8 cellular contexts compared by ENCODE assay signal in the genomic region with DNA sequence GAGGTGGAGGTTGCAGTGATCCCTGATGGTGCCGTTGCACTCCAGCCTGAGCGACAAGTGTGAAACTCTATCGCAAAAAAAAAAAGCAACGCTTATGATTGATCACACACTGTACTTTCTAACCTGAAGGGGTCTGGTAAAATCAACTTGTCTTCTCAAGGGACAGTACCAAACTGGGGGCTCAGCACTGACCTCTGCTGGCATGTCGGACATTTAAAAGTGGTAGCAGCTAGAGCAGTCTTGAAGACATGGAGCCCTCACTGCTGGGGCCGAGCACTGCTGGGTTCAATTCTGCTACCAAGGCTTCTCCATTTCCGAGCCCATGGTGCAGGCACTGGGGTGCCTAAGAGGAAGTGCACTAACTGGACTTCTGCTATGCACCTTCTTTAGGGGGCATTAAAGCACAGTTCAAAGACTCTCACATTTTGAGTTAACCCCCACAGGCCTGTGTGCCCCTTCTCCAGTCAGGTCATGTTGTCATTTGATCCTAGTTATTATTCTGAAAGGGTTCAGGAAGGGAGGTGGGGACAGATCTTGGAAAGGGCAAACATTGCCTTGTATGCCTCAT. TPM values are rescaled to one million over a fixed set of nuclear protein-coding genes. Genes with fewer than 3 reads are reported as not detected.
DNase-seq lines count a peak whose midpoint lies in the region; ATAC-seq and TF ChIP-seq lines count a peak whose summit lies in the region.

No MANE protein-coding gene starts in this region.

- H3K4me1 ChIP-seq in right atrium auricular region (no peaks in the 10 kb centered on the region), right lobe of liver (no peaks in the 10 kb centered on the region)

- H3K9me3 Mint-ChIP-seq in activated naive CD4-positive, alpha-beta T cell treated with anti-CD3 and anti-CD28 coated beads for 36 hours, result no peaks in the 10 kb centered on the region

- no peak overlapping the region for H3K4me3 ChIP-seq in right atrium auricular region
- H3K4me3 ChIP-seq in right lobe of liver, result no peak overlapping the region

- H3K27me3 ChIP-seq in right atrium auricular region (no peaks in the 10 kb centered on the region), right lobe of liver (no peaks in the 10 kb centered on the region)

- no peak overlapping the region for H3K4me3 Mint-ChIP-seq in activated naive CD4-positive, alpha-beta T cell treated with anti-CD3 and anti-CD28 coated beads for 36 hours

- intact Hi-C loops in Right ventricle myocardium superior (cut with DNase I) (loop anchor here (2.0 to 5.0 kb wide), 2 partner anchors 67 to 192 kb away; no protein-coding TSS in a partner anchor), right lobe of liver (cut with DNase I) (loop anchor here in 1 of 2 donors (10.0 kb wide), 1 partner anchor 64 kb away; no protein-coding TSS in a partner anchor)
- intact Hi-C loops in activated naive CD4-positive, alpha-beta T cell treated with anti-CD3 and anti-CD28 coated beads for 36 hours (cut with micrococcal nuclease), result no loop called here

- TF ChIP-seq CTCF in right atrium auricular region (IDR thresholded peaks at IDR 0.05), result peak in 1 of 2 donors; percentile 49
- peak; percentile 52 for TF ChIP-seq CTCF in LNCAP (IDR thresholded peaks at IDR 0.05)
- TF ChIP-seq CTCF in right lobe of liver (IDR thresholded peaks at IDR 0.05), result peak in 3 of 4 donors; percentile 27 to 41 (median 38)

- H3K27me3 Mint-ChIP-seq in activated naive CD4-positive, alpha-beta T cell treated with anti-CD3 and anti-CD28 coated beads for 36 hours (ENCODE audit: low read depth), result no peaks in the 10 kb centered on the region

- H3K27ac ChIP-seq in right atrium auricular region (no peak overlapping the region), right lobe of liver (no peak overlapping the region)

- H3K36me3 ChIP-seq in right atrium auricular region, result no peaks in the 10 kb centered on the region
- no peaks in the 10 kb centered on the region for H3K36me3 ChIP-seq in right lobe of liver

- DNase-seq in Right ventricle myocardium superior (peak; percentile 50), right atrium auricular region (ENCODE audit: low spot score) (no peak), right lobe of liver (no peak), DMS114 treated with DMSO at 0.1 percent for 48 hours (lab: John Stamatoyannopoulos, UW; ENCODE audit: unreplicated experiment) (no peak), A172 (ENCODE audit: low spot score) (no peak)
- DNase-seq in activated naive CD4-positive, alpha-beta T cell treated with anti-CD3 and anti-CD28 coated beads for 36 hours, result peak; percentile 47

- no peak overlapping the region for H3K27ac Mint-ChIP-seq in activated naive CD4-positive, alpha-beta T cell treated with anti-CD3 and anti-CD28 coated beads for 36 hours

- CTCF ChIA-PET in activated naive CD4-positive, alpha-beta T cell treated with anti-CD3 and anti-CD28 coated beads for 36 hours (lab: Charles Lee), result interaction anchor here (0.6 to 8.8 kb wide), 5 partner anchors 24 to 194 kb away, joined by 3 to 318 read pairs (median 3); partner anchors contain the start of gene B3GNT5

- 75% methylated on average over 5 of the region's 7 CpGs for WGBS in right lobe of liver (ENCODE audit: insufficient coverage, low coverage, low lambda C conversion rate, missing lambda C conversion rate)

- ATAC-seq in Right ventricle myocardium superior (ENCODE audit: poor library complexity) (no peak), right lobe of liver (peak; percentile 44 to 61 (median 48)), HG02938 (IDR thresholded peaks at IDR 0.05; ENCODE audit: unreplicated experiment) (no peak)

- H3K36me3 Mint-ChIP-seq in activated naive CD4-positive, alpha-beta T cell treated with anti-CD3 and anti-CD28 coated beads for 36 hours (ENCODE audit: low read depth), result no peaks in the 10 kb centered on the region

- no peak for TF ChIP-seq POLR2A in right lobe of liver (IDR thresholded peaks at IDR 0.05)

- H3K9me3 ChIP-seq in right atrium auricular region, result no peaks in the 10 kb centered on the region
- H3K9me3 ChIP-seq in right lobe of liver, result no peaks in the 10 kb centered on the region

- H3K4me1 Mint-ChIP-seq in activated naive CD4-positive, alpha-beta T cell treated with anti-CD3 and anti-CD28 coated beads for 36 hours (ENCODE audit: low read depth), result peaks cover 27% of the 10 kb centered on the region

RNA-seq across cellular contexts. Expression of gene LAMP3, which starts 26.4 kb away (rescaled TPM):
- total RNA-seq in Right ventricle myocardium superior (not detected), right atrium auricular region (under 1 TPM in 1 of 2 donors, not detected in 1; 0.12 TPM), right lobe of liver (under 1 TPM in 4 of 6 experiments, not detected in 2; 0.13 to 0.56 (median 0.37) TPM)
- 10 to 100 TPM; 20.2 to 23.8 TPM for total RNA-seq in activated naive CD4-positive, alpha-beta T cell treated with anti-CD3 and anti-CD28 coated beads for 36 hours
- 0.12 TPM in 1 of 2 replicates, not detected in the other for total RNA-seq in A172 (2014; rRNA removed; shearing (Covaris generic))

Comparison
In these comparisons a context has a peak if more than half of its experiments do, and no peak if none do; other contexts are left out.
1. DNase-seq: peak in Right ventricle myocardium superior (single experiment) and activated naive CD4-positive, alpha-beta T cell treated with anti-CD3 and anti-CD28 coated beads for 36 hours (single experiment); none in right atrium auricular region (single experiment), right lobe of liver (0 of 3), DMS114 treated with DMSO at 0.1 percent for 48 hours (single experiment) and A172 (single experiment).
2. ATAC-seq: peak in right lobe of liver (4 of 4); none in Right ventricle myocardium superior (single experiment) and HG02938 (single experiment).
3. RNA of gene LAMP3, which starts 26.4 kb away (total RNA-seq): 20.2 to 23.8 TPM in activated naive CD4-positive, alpha-beta T cell treated with anti-CD3 and anti-CD28 coated beads for 36 hours; 0.13 to 0.56 TPM in right lobe of liver, 0.12 TPM in right atrium auricular region, not detected in Right ventricle myocardium superior (single experiment) and 0.12 TPM in A172; every median in the first group is over 10 times any median in the second.